In the genomic region with DNA sequence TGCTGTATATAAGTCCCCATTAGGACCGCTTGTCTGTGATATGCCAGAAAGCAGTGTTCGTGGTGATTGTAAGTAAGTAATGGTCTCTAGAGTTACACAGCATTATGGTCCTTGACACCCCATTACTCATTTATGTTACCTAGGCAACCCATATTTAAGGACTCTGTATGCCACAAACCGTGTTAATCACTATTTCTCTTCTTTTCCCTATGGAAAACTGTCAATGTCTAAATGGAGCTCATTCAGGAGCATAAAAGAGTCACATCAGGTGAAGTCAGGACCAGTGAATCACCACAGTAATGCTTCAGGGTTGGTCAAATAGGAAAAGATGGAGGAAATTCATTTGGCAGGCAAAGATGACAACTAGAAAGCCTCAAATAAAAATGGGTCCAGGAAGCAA, we compare ENCODE assay signal across 29 cellular contexts.
"Had no signal": no experiment of that assay in that cellular context is flagged by ENCODE, and none has a peak within 500 bp of the region (broad histone marks: within the 10 kb centered on the region; RNA-seq: fewer than 3 reads in every experiment).

No MANE protein-coding gene starts in this region.

- H3K27me3 ChIP-seq: adrenal gland, body of pancreas, cardiac muscle cell, colonic mucosa, heart left ventricle had no signal

- DNase-seq: activated CD4-positive, alpha-beta memory T cell treated with anti-CD3 and anti-CD28 coated beads for 36 hours; activated CD4-positive, alpha-beta T cell treated with anti-CD3 and anti-CD28 coated beads for 36 hours; activated CD4-positive, alpha-beta T cell treated with anti-CD3 and anti-CD28 coated beads, Interleukin-2, amount 10 ng/mL, durations not matched to agents 24 days and 14 days; activated CD4-positive, CD25-positive, alpha-beta regulatory T cell; activated CD4-positive, CD25-positive, alpha-beta regulatory T cell treated with anti-CD3 and anti-CD28 coated beads, Interleukin-2, amount 50 U/mL, for 72 hours; activated CD8-positive, alpha-beta memory T cell treated with anti-CD3 and anti-CD28 coated beads, Interleukin-2, amount 10 ng/mL, durations not matched to agents 7 days and 5 days; activated CD8-positive, alpha-beta memory T cell treated with anti-CD3 and anti-CD28 coated beads, Interleukin-2, amount 50 U/mL, for 4 hours; activated CD8-positive, alpha-beta T cell treated with anti-CD3 and anti-CD28 coated beads, Interleukin-2, amount 10 ng/mL, durations not matched to agents 7 days and 5 days; activated effector memory CD4-positive, alpha-beta T cell treated with anti-CD3 and anti-CD28 coated beads, Interleukin-2, amount 50 U/mL, for 16 hours; activated naive CD4-positive, alpha-beta T cell treated with anti-CD3 and anti-CD28 coated beads for 36 hours; activated naive CD8-positive, alpha-beta T cell treated with anti-CD3 and anti-CD28 coated beads for 36 hours; activated naive CD8-positive, alpha-beta T cell treated with anti-CD3 and anti-CD28 coated beads, Interleukin-2, amount 50 U/mL, for 24 hours; activated T-cell treated with anti-CD3 and anti-CD28 coated beads, Interleukin-2, amount 50 U/mL, for 1 hour; activated T-cell treated with anti-CD3 and anti-CD28 coated beads, Interleukin-2, amount 50 U/mL, for 48 hours; adrenal gland; amygdala; aorta; body of pancreas; central memory CD4-positive, alpha-beta T cell; cerebellar nuclear complex; colonic mucosa; effector memory CD4-positive, alpha-beta T cell; endodermal cell; foreskin fibroblast; heart left ventricle; T-helper 2 cell had no signal

- H3K4me3 ChIP-seq: adrenal gland, body of pancreas, cardiac muscle cell, colonic mucosa, heart left ventricle had no signal

- ATAC-seq: activated CD4-positive, alpha-beta T cell treated with anti-CD3 and anti-CD28 coated beads for 36 hours; activated CD8-positive, alpha-beta memory T cell treated with anti-CD3 and anti-CD28 coated beads, Interleukin-2, amount 10 ng/mL, durations not matched to agents 7 days and 5 days; activated CD8-positive, alpha-beta T cell treated with anti-CD3 and anti-CD28 coated beads, Interleukin-2, amount 10 ng/mL, durations not matched to agents 7 days and 5 days; activated naive CD8-positive, alpha-beta T cell treated with anti-CD3 and anti-CD28 coated beads, Interleukin-2, amount 50 U/mL, for 24 hours; body of pancreas; esophagus mucosa; heart left ventricle had no signal

- H3K36me3 ChIP-seq: adrenal gland, cardiac muscle cell, colonic mucosa, heart left ventricle had no signal

- FAIRE-seq: frontal cortex had no signal
